Comparison of ENCODE assay signal across 37 cellular contexts in the genomic region with DNA sequence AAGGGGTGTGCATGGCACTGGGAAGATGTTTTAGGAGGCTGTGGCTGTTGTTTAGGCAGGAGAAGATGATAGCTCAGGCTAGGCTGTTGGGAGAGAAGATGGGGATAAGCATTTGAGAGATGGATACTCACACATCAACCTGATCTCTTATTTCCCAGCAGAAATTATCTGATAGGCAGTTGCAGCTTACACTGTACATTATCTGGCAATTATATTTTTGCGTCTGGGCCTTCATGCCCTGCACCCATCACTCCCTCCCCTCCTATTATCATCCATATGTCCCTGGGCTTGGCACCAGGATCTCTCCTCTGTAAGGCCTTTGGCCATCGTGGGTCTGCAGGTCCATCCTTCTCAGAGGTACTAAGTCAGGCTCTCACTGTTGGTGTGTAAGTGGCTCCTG.
DNase-seq lines count a peak whose midpoint lies in the region; ATAC-seq, FAIRE-seq and TF ChIP-seq lines count a peak whose summit lies in the region.
"Had no signal": no experiment of that assay in that cellular context is flagged by ENCODE, and none has a peak within 500 bp of the region (broad histone marks: within the 10 kb centered on the region; RNA-seq: fewer than 3 reads in every experiment).

No MANE protein-coding gene starts in this region.

- H3K4ac ChIP-seq in H1 (replicated peaks; ENCODE audit: insufficient read length, low read depth, low read length) = no peak overlapping the region

- intact Hi-C loops in Right ventricle myocardium superior (cut with DNase I) = no loop called here

- H2BK5ac ChIP-seq in H1 (ENCODE audit: low read depth, low read length) = no peak overlapping the region

- no peak overlapping the region for H2BK20ac ChIP-seq in H1 (ENCODE audit: low read length)

- H3K79me2 ChIP-seq in SK-N-SH (ENCODE audit: insufficient read depth) (no peaks in the 10 kb centered on the region), H1 (ENCODE audit: control insufficient read depth in 1 of 2, insufficient read depth in 2 of 2, low read length in 2 of 2) (no peaks in the 10 kb centered on the region), neural progenitor cell (ENCODE audit: low read depth) (no peaks in the 10 kb centered on the region)

- TF ChIP-seq CTCF in SK-N-SH (IDR thresholded peaks at IDR 0.05) (no peak), H1 (IDR thresholded peaks at IDR 0.05; ENCODE audit: control extremely low read depth in 1 of 3, insufficient read depth in 1 of 3, low read depth in 1 of 3, low read length in 3 of 3) (no peak), nephron progenitor cell (IDR thresholded peaks at IDR 0.05) (no peak), neural progenitor cell (IDR thresholded peaks at IDR 0.05) (no peak)

- H2AFZ ChIP-seq in SK-N-SH (ENCODE audit: low read depth) = no peak overlapping the region
- H2AFZ ChIP-seq in H1 (ENCODE audit: low read length) = no peak overlapping the region
- H2AFZ ChIP-seq in neural progenitor cell (replicated peaks) = peak overlapping the region; percentile 79

- H3K4me1 ChIP-seq in SK-N-SH (ENCODE audit: control insufficient read depth in 1 of 2, insufficient read depth in 2 of 2, low read depth in 1 of 2, low read length in 1 of 2) (peaks cover 0 to 26% of the 10 kb centered on the region in 2 experiments; a peak in 1 of 4 replicates), H1 (replicated peaks in 1 of 4; ENCODE audit: control insufficient read depth in 3 of 4, insufficient read depth in 4 of 4, low read length in 3 of 4) (0 out of 7 replicates have a peak, but pooled peaks cover 0 to 4% (median 0%) of the 10 kb centered on the region in 4 experiments), neural progenitor cell (peaks cover 4% of the 10 kb centered on the region)
- H3K4me1 ChIP-seq: A549; BLaER1; BLaER1 treated with 17β-estradiol and CSF1 and Interleukin-3, amounts not matched to agents 10 nM and 100 nM; Caco-2 had no signal

- H3K18ac ChIP-seq in H1 (ENCODE audit: extremely low read depth, low read length) = no peak overlapping the region

- no peak overlapping the region for H2BK15ac ChIP-seq in H1 (ENCODE audit: low read length)

- H3K27me3 Mint-ChIP-seq in nephron progenitor cell (ENCODE audit: low read depth, poor library complexity) (peaks cover 2% of the 10 kb centered on the region), neural progenitor cell (ENCODE audit: insufficient read depth, low read depth) (peaks cover 9% of the 10 kb centered on the region)
- H3K27me3 Mint-ChIP-seq: CD4-positive, CD25-positive, alpha-beta regulatory T cell had no signal

- TF ChIP-seq RAD21 in SK-N-SH (IDR thresholded peaks at IDR 0.05; ENCODE audit: low read length) = no peak
- TF ChIP-seq RAD21 in H1 (IDR thresholded peaks at IDR 0.05 in 1 of 2, conservative IDR thresholded peaks at IDR 0.05 in 1 of 2; ENCODE audit: low read depth in 2 of 2, low read length in 2 of 2) = no peak

- 11% methylated on average over 2 of the region's 2 CpGs for WGBS in SK-N-SH (ENCODE audit: low lambda C conversion rate)
- WGBS in H1 (ENCODE audit: extremely low coverage in 1 of 2, insufficient coverage in 1 of 2, insufficient read length in 1 of 2, insufficient replicate concordance in 2 of 2, low coverage in 1 of 2, low lambda C conversion rate in 2 of 2, missing lambda C conversion rate in 1 of 2), 2 experiments = 93% methylated on average over 2 of the region's 2 CpGs; no CpG with 5 or more reads in 1 of the 2 experiments

- H3K9me3 ChIP-seq in SK-N-SH (no peaks in the 10 kb centered on the region), H1 (ENCODE audit: insufficient read depth in 2 of 2, low read depth in 1 of 2, low read length in 1 of 2) (peaks cover 0 to 2% of the 10 kb centered on the region in 2 experiments; a peak in 1 of 4 replicates), neural progenitor cell (ENCODE audit: low read depth) (no peaks in the 10 kb centered on the region)
- H3K9me3 ChIP-seq: A549; BE2C; BLaER1; BLaER1 treated with 17β-estradiol and CSF1 and Interleukin-3, amounts not matched to agents 10 nM and 100 nM; Caco-2 had no signal

- H3K56ac ChIP-seq in H1 (replicated peaks; ENCODE audit: insufficient read length, low read depth, low read length) = peak overlapping the region; percentile 12

- POLR2A ChIA-PET in SK-N-SH (lab: Yijun Ruan, JAX) = interaction anchor here (1.2 kb wide), 1 partner anchor 118 kb away, joined by 3 read pairs; no protein-coding TSS in a partner anchor
- POLR2A ChIA-PET in H1 (lab: Charles Lee; ENCODE audit: partially characterized antibody) = no interaction called here

- H3K27me3 ChIP-seq in SK-N-SH (ENCODE audit: insufficient read depth) = no peaks in the 10 kb centered on the region
- no peaks in the 10 kb centered on the region for H3K27me3 ChIP-seq in H1 (replicated peaks in 1 of 4; ENCODE audit: control insufficient read depth in 3 of 4, extremely low read depth in 1 of 4, insufficient read depth in 3 of 4, low read length in 3 of 4)
- no peaks in the 10 kb centered on the region for H3K27me3 ChIP-seq in neural progenitor cell
- H3K27me3 ChIP-seq: BE2C; BLaER1; BLaER1 treated with 17β-estradiol and CSF1 and Interleukin-3, amounts not matched to agents 10 nM and 100 nM had no signal

- H3K9me3 Mint-ChIP-seq in nephron progenitor cell = no peaks in the 10 kb centered on the region
- no peaks in the 10 kb centered on the region for H3K9me3 Mint-ChIP-seq in neural progenitor cell

- FAIRE-seq in H1 (lab: Jason Lieb, UNC) = no peak
- FAIRE-seq: A204.1, A549, D721Med had no signal

- no peak overlapping the region for H4K8ac ChIP-seq in H1 (ENCODE audit: extremely low read depth, insufficient read depth, low read length)

- TF ChIP-seq EP300 in SK-N-SH (IDR thresholded peaks at IDR 0.05; ENCODE audit: borderline replicate concordance in 1 of 2, low read depth in 1 of 2, low read length in 1 of 2) (peak in 1 of 2 experiments; percentile 83; a peak in 2 of 4 replicates), H1 (IDR thresholded peaks at IDR 0.05; ENCODE audit: borderline replicate concordance in 1 of 2, low read depth in 2 of 2, low read length in 2 of 2) (no peak)

- peak overlapping the region in 1 of 2 experiments; percentile 78; a peak in 2 of 4 replicates for H3K27ac ChIP-seq in SK-N-SH (ENCODE audit: low read depth in 2 of 2, low read length in 1 of 2)
- H3K27ac ChIP-seq in H1 (ENCODE audit: low read depth, low read length) = no peak overlapping the region
- no peak overlapping the region for H3K27ac ChIP-seq in neural progenitor cell
- H3K27ac ChIP-seq: 22Rv1; A549; BLaER1; BLaER1 treated with 17β-estradiol and CSF1 and Interleukin-3, amounts not matched to agents 10 nM and 100 nM; C4-2B had no signal

- no peaks in the 10 kb centered on the region for H3K9me2 ChIP-seq in SK-N-SH

- H3K36me3 Mint-ChIP-seq in nephron progenitor cell (ENCODE audit: low read depth) = no peaks in the 10 kb centered on the region
- no peaks in the 10 kb centered on the region for H3K36me3 Mint-ChIP-seq in neural progenitor cell
- H3K36me3 Mint-ChIP-seq: CD14-positive monocyte; CD4-positive, alpha-beta memory T cell; CD4-positive, CD25-positive, alpha-beta regulatory T cell; CD8-positive, alpha-beta memory T cell; CD8-positive, alpha-beta T cell had no signal

- no peak overlapping the region for H3K4me2 ChIP-seq in SK-N-SH
- H3K4me2 ChIP-seq in H1 (ENCODE audit: insufficient read depth in 1 of 2, low read depth in 2 of 2, low read length in 2 of 2) = no peak overlapping the region
- H3K4me2 ChIP-seq in neural progenitor cell = no peak overlapping the region
- H3K4me2 ChIP-seq: A549; BLaER1; BLaER1 treated with 17β-estradiol and CSF1 and Interleukin-3, amounts not matched to agents 10 nM and 100 nM had no signal

- H3K4me3 Mint-ChIP-seq in nephron progenitor cell (no peak overlapping the region), neural progenitor cell (no peak overlapping the region)
- H3K4me3 Mint-ChIP-seq: B cell; CD14-positive monocyte; CD4-positive, alpha-beta memory T cell; CD4-positive, alpha-beta T cell; CD4-positive, CD25-positive, alpha-beta regulatory T cell; CD8-positive, alpha-beta memory T cell; CD8-positive, alpha-beta T cell had no signal

- no peak overlapping the region for H2AK5ac ChIP-seq in H1 (ENCODE audit: low read depth, low read length)

- H3K23ac ChIP-seq in H1 (ENCODE audit: insufficient read length) = no peak overlapping the region

- H2BK12ac ChIP-seq in H1 (ENCODE audit: low read depth, low read length) = no peak overlapping the region

- DNase-seq in SK-N-SH = peak; percentile 34
- DNase-seq in H1 (ENCODE audit: low read depth in 1 of 2, low spot score in 2 of 2) = no peak
- no peak for DNase-seq in nephron progenitor cell
- no peak for DNase-seq in neural progenitor cell (ENCODE audit: low spot score)
- DNase-seq in Right ventricle myocardium superior = no peak
- DNase-seq: 8988T; ACHN; AML-193; BE2C; C1 segment of cervical spinal cord; Caco-2; Calu3; CD4-positive, alpha-beta memory T cell; CD4-positive, alpha-beta T cell; CD4-positive, CD25-positive, alpha-beta regulatory T cell; CD8-positive, alpha-beta memory T cell; CD8-positive, alpha-beta T cell; COR-L47; DMS 273 treated with DMSO at 0.1 percent for 48 hours; DMS153; DMS53; DMS79; DMS79 treated with DMSO at 0.1 percent for 48 hours; DND-41; EL had no signal

- TF ChIP-seq POLR2A in H1 (IDR thresholded peaks at IDR 0.05; ENCODE audit: control extremely low read depth in 1 of 2, low read depth in 2 of 2, low read length in 2 of 2) = no peak

- H4K20me1 ChIP-seq in SK-N-SH (ENCODE audit: insufficient read depth) = no peaks in the 10 kb centered on the region
- H4K20me1 ChIP-seq in H1 (replicated peaks in 1 of 2; ENCODE audit: control insufficient read depth in 1 of 2, insufficient read depth in 2 of 2, low read length in 2 of 2) = no peaks in the 10 kb centered on the region
- H4K20me1 ChIP-seq in neural progenitor cell (ENCODE audit: low read depth) = no peaks in the 10 kb centered on the region
- H4K20me1 ChIP-seq: BLaER1 had no signal

- no peak overlapping the region for H2BK120ac ChIP-seq in H1 (replicated peaks; ENCODE audit: low read depth, low read length)

- CTCF ChIA-PET in SK-N-SH (lab: Yijun Ruan, JAX) (interaction anchor here (0.7 to 5.4 kb wide), 7 partner anchors 8 to 1075 kb away, joined by 3 to 43 read pairs (median 4); no protein-coding TSS in a partner anchor), H1 (lab: Charles Lee; ENCODE audit: partially characterized antibody) (interaction anchor here (0.6 to 3.9 kb wide), 7 partner anchors 9 to 164 kb away, joined by 3 to 31 read pairs (median 6); no protein-coding TSS in a partner anchor)

- H4K91ac ChIP-seq in H1 (replicated peaks; ENCODE audit: insufficient read length, low read length) = no peak overlapping the region

- H3F3A ChIP-seq in SK-N-SH (replicated peaks; ENCODE audit: insufficient read depth) (no peaks in the 10 kb centered on the region), neural progenitor cell (ENCODE audit: low read depth) (no peaks in the 10 kb centered on the region)

- H4K5ac ChIP-seq in H1 (ENCODE audit: insufficient read length, low read depth, low read length) = no peak overlapping the region

- H3K9ac ChIP-seq in SK-N-SH (no peak overlapping the region), H1 (replicated peaks in 1 of 4; ENCODE audit: extremely low read depth in 1 of 4, low read depth in 3 of 4, low read length in 3 of 4) (no peak overlapping the region), neural progenitor cell (no peak overlapping the region)
- H3K9ac ChIP-seq: BLaER1; BLaER1 treated with 17β-estradiol and CSF1 and Interleukin-3, amounts not matched to agents 10 nM and 100 nM had no signal

- ATAC-seq in SK-N-SH treated with all-trans-retinoic acid at 6 μM for 48 hours (no peak), HG02870 (IDR thresholded peaks at IDR 0.05; ENCODE audit: unreplicated experiment) (no peak), GM21526 (IDR thresholded peaks at IDR 0.05; ENCODE audit: low FRiP score, unreplicated experiment) (no peak), Right ventricle myocardium superior (ENCODE audit: poor library complexity) (no peak)
- ATAC-seq: A549; CD8-positive, alpha-beta T cell had no signal

- H3K14ac ChIP-seq in H1 (ENCODE audit: insufficient read length) = no peak overlapping the region

- H3K36me3 ChIP-seq in SK-N-SH (replicated peaks in 1 of 2; ENCODE audit: control insufficient read depth in 1 of 2, insufficient read depth in 2 of 2, low read length in 1 of 2) = no peaks in the 10 kb centered on the region
- H3K36me3 ChIP-seq in H1 (ENCODE audit: control insufficient read depth in 2 of 4, insufficient read depth in 4 of 4, low read length in 3 of 4) = no peaks in the 10 kb centered on the region
- H3K36me3 ChIP-seq in neural progenitor cell = no peaks in the 10 kb centered on the region
- H3K36me3 ChIP-seq: BE2C; BLaER1; BLaER1 treated with 17β-estradiol and CSF1 and Interleukin-3, amounts not matched to agents 10 nM and 100 nM had no signal

- H3K4me3 ChIP-seq in SK-N-SH (ENCODE audit: low read depth in 2 of 2, low read length in 1 of 2) (no peak overlapping the region), H1 (ENCODE audit: extremely low read depth in 1 of 4, insufficient read depth in 2 of 4, low read depth in 3 of 4, low read length in 4 of 4) (no peak overlapping the region), neural progenitor cell (no peak overlapping the region)
- H3K4me3 ChIP-seq: A549; BLaER1; BLaER1 treated with 17β-estradiol and CSF1 and Interleukin-3, amounts not matched to agents 10 nM and 100 nM had no signal

- H3K79me1 ChIP-seq in H1 (ENCODE audit: low read depth, low read length) = no peaks in the 10 kb centered on the region

- H3K23me2 ChIP-seq in H1 (ENCODE audit: low read depth, low read length) = peaks cover 2% of the 10 kb centered on the region; the same call in 1 of the 2 replicates

- peak overlapping the region; percentile 94 for H3K27ac Mint-ChIP-seq in nephron progenitor cell
- H3K27ac Mint-ChIP-seq in neural progenitor cell = no peak overlapping the region
- H3K27ac Mint-ChIP-seq: B cell; CD4-positive, alpha-beta memory T cell; CD4-positive, alpha-beta T cell; CD4-positive, CD25-positive, alpha-beta regulatory T cell; CD8-positive, alpha-beta memory T cell; CD8-positive, alpha-beta T cell had no signal

- H3K4me1 Mint-ChIP-seq in nephron progenitor cell = peaks cover 65% of the 10 kb centered on the region
- H3K4me1 Mint-ChIP-seq in neural progenitor cell = no peaks in the 10 kb centered on the region
- H3K4me1 Mint-ChIP-seq: B cell; CD14-positive monocyte; CD4-positive, alpha-beta memory T cell; CD4-positive, CD25-positive, alpha-beta regulatory T cell; CD8-positive, alpha-beta memory T cell had no signal
